Comparison of ENCODE assay signal across 15 cellular contexts in genomic region chr1:60390593-60391282, GRCh38.
A peak's percentile ranks its signal among the peaks of the same experiment; 100 is the strongest.
DNase-seq lines count a peak whose midpoint lies in the region; ATAC-seq, FAIRE-seq and TF ChIP-seq lines count a peak whose summit lies in the region.
"Had no signal": no experiment of that assay in that cellular context is flagged by ENCODE, and none has a peak within 500 bp of the region (broad histone marks: within the 10 kb centered on the region; RNA-seq: fewer than 3 reads in every experiment).

No MANE protein-coding gene starts in this region.

- no peak overlapping the region for H2BK5ac ChIP-seq in H1 (ENCODE audit: low read depth, low read length)

- WGBS in H1 (ENCODE audit: extremely low coverage in 1 of 2, insufficient coverage in 1 of 2, insufficient read length in 1 of 2, insufficient replicate concordance in 2 of 2, low coverage in 1 of 2, low lambda C conversion rate in 2 of 2, missing lambda C conversion rate in 1 of 2), 2 experiments: 73% methylated on average over 3 of the region's 3 CpGs; no CpG with 5 or more reads in 1 of the 2 experiments
- WGBS in endodermal cell (ENCODE audit: insufficient coverage in 1 of 2, insufficient read length in 1 of 2), 2 experiments: 77 to 100% methylated on average over 2 to 3 of the region's 3 CpGs

- no peak overlapping the region for H3K14ac ChIP-seq in H1 (ENCODE audit: insufficient read length)

- no peak overlapping the region for H3K56ac ChIP-seq in H1 (replicated peaks; ENCODE audit: insufficient read length, low read depth, low read length)

- H4K91ac ChIP-seq in H1 (replicated peaks; ENCODE audit: insufficient read length, low read length): no peak overlapping the region

- H3K9ac ChIP-seq in H1 (replicated peaks in 1 of 4; ENCODE audit: extremely low read depth in 1 of 4, low read depth in 3 of 4, low read length in 3 of 4) (no peak overlapping the region), endodermal cell (ENCODE audit: extremely low read depth, low read length, poor library complexity, severe bottlenecking) (no peak overlapping the region)
- H3K9ac ChIP-seq: BLaER1 treated with 17β-estradiol and CSF1 and Interleukin-3, amounts not matched to agents 10 nM and 100 nM had no signal

- no peak overlapping the region for H3K27ac Mint-ChIP-seq in endodermal cell
- H3K27ac Mint-ChIP-seq: natural killer cell treated with Interleukin-12 subunit alpha and Interleukin-12 subunit beta and Interleukin-15 and Interleukin-18, amount 100 ng/mL, for 72 hours; T-helper 1 cell treated with Interleukin-12 subunit alpha and Interleukin-12 subunit beta and Interleukin-4 antibody, amounts not matched to agents 30 μg/mL and 1 μg/mL, for 36 hours had no signal

- peak; percentile 13 for FAIRE-seq in H1 (lab: Jason Lieb, UNC)

- TF ChIP-seq CTCF in H1 (IDR thresholded peaks at IDR 0.05; ENCODE audit: control extremely low read depth in 1 of 3, insufficient read depth in 1 of 3, low read depth in 1 of 3, low read length in 3 of 3) (no peak), endodermal cell (conservative IDR thresholded peaks at IDR 0.05) (no peak), omental fat pad (IDR thresholded peaks at IDR 0.05) (no peak)

- no peak overlapping the region for H4K5ac ChIP-seq in H1 (ENCODE audit: insufficient read length, low read depth, low read length)

- H2BK12ac ChIP-seq in H1 (ENCODE audit: low read depth, low read length): no peak overlapping the region

- H3K27me3 ChIP-seq in H1 (replicated peaks in 1 of 4; ENCODE audit: control insufficient read depth in 3 of 4, extremely low read depth in 1 of 4, insufficient read depth in 3 of 4, low read length in 3 of 4) (no peaks in the 10 kb centered on the region), endodermal cell (ENCODE audit: control insufficient read depth, insufficient read depth, low read length, poor library complexity, severe bottlenecking) (no peaks in the 10 kb centered on the region)
- H3K27me3 ChIP-seq: BLaER1 treated with 17β-estradiol and CSF1 and Interleukin-3, amounts not matched to agents 10 nM and 100 nM; right atrium auricular region had no signal

- no peak overlapping the region for H2BK120ac ChIP-seq in H1 (replicated peaks; ENCODE audit: low read depth, low read length)

- H3K36me3 ChIP-seq in H1 (ENCODE audit: control insufficient read depth in 2 of 4, insufficient read depth in 4 of 4, low read length in 3 of 4) (no peaks in the 10 kb centered on the region), endodermal cell (ENCODE audit: control insufficient read depth, insufficient read depth, low read length) (no peaks in the 10 kb centered on the region)
- H3K36me3 ChIP-seq: BLaER1 treated with 17β-estradiol and CSF1 and Interleukin-3, amounts not matched to agents 10 nM and 100 nM; right atrium auricular region had no signal

- no peaks in the 10 kb centered on the region for H3K23me2 ChIP-seq in H1 (ENCODE audit: low read depth, low read length)

- no peak overlapping the region for H2BK20ac ChIP-seq in H1 (ENCODE audit: low read length)

- H3K36me3 Mint-ChIP-seq in endodermal cell (ENCODE audit: low read depth): no peaks in the 10 kb centered on the region
- H3K36me3 Mint-ChIP-seq: natural killer cell treated with Interleukin-12 subunit alpha and Interleukin-12 subunit beta and Interleukin-15 and Interleukin-18, amount 100 ng/mL, for 72 hours had no signal

- TF ChIP-seq POLR2A in H1 (IDR thresholded peaks at IDR 0.05; ENCODE audit: control extremely low read depth in 1 of 2, low read depth in 2 of 2, low read length in 2 of 2): no peak

- no peak overlapping the region for H3K18ac ChIP-seq in H1 (ENCODE audit: extremely low read depth, low read length)

- no peak overlapping the region for H2AFZ ChIP-seq in H1 (ENCODE audit: low read length)

- CTCF ChIA-PET in H1 (lab: Charles Lee; ENCODE audit: partially characterized antibody): interaction anchor here (0.6 to 1.4 kb wide), 4 partner anchors 8 to 129 kb away, joined by 3 to 4 read pairs (median 3); no protein-coding TSS in a partner anchor

- H3K4me3 Mint-ChIP-seq in endodermal cell: no peak overlapping the region
- H3K4me3 Mint-ChIP-seq: natural killer cell treated with Interleukin-12 subunit alpha and Interleukin-12 subunit beta and Interleukin-15 and Interleukin-18, amount 100 ng/mL, for 72 hours; T-helper 1 cell treated with Interleukin-12 subunit alpha and Interleukin-12 subunit beta and Interleukin-4 antibody, amounts not matched to agents 30 μg/mL and 1 μg/mL, for 36 hours had no signal

- H3K4me3 ChIP-seq in H1 (ENCODE audit: extremely low read depth in 1 of 4, insufficient read depth in 2 of 4, low read depth in 3 of 4, low read length in 4 of 4): no peak overlapping the region
- no peak overlapping the region for H3K4me3 ChIP-seq in endodermal cell (ENCODE audit: low read length)
- H3K4me3 ChIP-seq: BLaER1 treated with 17β-estradiol and CSF1 and Interleukin-3, amounts not matched to agents 10 nM and 100 nM; right atrium auricular region had no signal

- H3K4ac ChIP-seq in H1 (replicated peaks; ENCODE audit: insufficient read length, low read depth, low read length): no peak overlapping the region

- no peak overlapping the region for H2AK5ac ChIP-seq in H1 (ENCODE audit: low read depth, low read length)

- H3K27ac ChIP-seq in H1 (ENCODE audit: low read depth, low read length) (no peak overlapping the region), endodermal cell (ENCODE audit: low read depth, low read length) (no peak overlapping the region)
- H3K27ac ChIP-seq: right atrium auricular region had no signal

- no peaks in the 10 kb centered on the region for H3K4me1 ChIP-seq in H1 (replicated peaks in 1 of 4; ENCODE audit: control insufficient read depth in 3 of 4, insufficient read depth in 4 of 4, low read length in 3 of 4)
- H3K4me1 ChIP-seq in endodermal cell (ENCODE audit: control insufficient read depth, insufficient read depth, low read length): no peaks in the 10 kb centered on the region
- H3K4me1 ChIP-seq: right atrium auricular region had no signal

- H3K79me1 ChIP-seq in H1 (ENCODE audit: low read depth, low read length): no peaks in the 10 kb centered on the region

- no peaks in the 10 kb centered on the region for H3K4me1 Mint-ChIP-seq in endodermal cell

- H3K9me3 ChIP-seq in H1 (ENCODE audit: insufficient read depth in 2 of 2, low read depth in 1 of 2, low read length in 1 of 2) (no peaks in the 10 kb centered on the region), endodermal cell (ENCODE audit: control insufficient read depth, low read length) (no peaks in the 10 kb centered on the region)
- H3K9me3 ChIP-seq: BLaER1 treated with 17β-estradiol and CSF1 and Interleukin-3, amounts not matched to agents 10 nM and 100 nM; right atrium auricular region had no signal

- POLR2A ChIA-PET in H1 (lab: Charles Lee; ENCODE audit: partially characterized antibody): interaction anchor here (1.0 kb wide), 1 partner anchor 19 kb away, joined by 3 read pairs; no protein-coding TSS in a partner anchor

- ATAC-seq in GM18870 (IDR thresholded peaks at IDR 0.05; ENCODE audit: unreplicated experiment) (peak; percentile 85), GM21619 (IDR thresholded peaks at IDR 0.05; ENCODE audit: unreplicated experiment) (peak; percentile 74), HG03066 (IDR thresholded peaks at IDR 0.05; ENCODE audit: low read depth, unreplicated experiment) (peak; percentile 61), omental fat pad (ENCODE audit: low FRiP score) (no peak)
- ATAC-seq: natural killer cell treated with Interleukin-12 subunit alpha and Interleukin-12 subunit beta and Interleukin-15 and Interleukin-18, amount 100 ng/mL, for 72 hours; PC-3 had no signal

- no peak overlapping the region for H4K8ac ChIP-seq in H1 (ENCODE audit: extremely low read depth, insufficient read depth, low read length)

- TF ChIP-seq EP300 in H1 (IDR thresholded peaks at IDR 0.05; ENCODE audit: borderline replicate concordance in 1 of 2, low read depth in 2 of 2, low read length in 2 of 2): no peak

- DNase-seq in H1 (ENCODE audit: low read depth in 1 of 2, low spot score in 2 of 2) (no peak), OCI-M2 (lab: John Stamatoyannopoulos, UW; ENCODE audit: unreplicated experiment) (no peak), endodermal cell (no peak), omental fat pad (ENCODE audit: low spot score) (no peak)
- DNase-seq: activated gamma-delta T cell, NCI-H2171 treated with DMSO at 0.1 percent for 48 hours, PC-3, substantia nigra had no signal

- no peaks in the 10 kb centered on the region for H4K20me1 ChIP-seq in H1 (replicated peaks in 1 of 2; ENCODE audit: control insufficient read depth in 1 of 2, insufficient read depth in 2 of 2, low read length in 2 of 2)
- H4K20me1 ChIP-seq: BLaER1 treated with 17β-estradiol and CSF1 and Interleukin-3, amounts not matched to agents 10 nM and 100 nM had no signal

- no peaks in the 10 kb centered on the region for H3K9me3 Mint-ChIP-seq in endodermal cell
- H3K9me3 Mint-ChIP-seq: T-helper 1 cell treated with Interleukin-12 subunit alpha and Interleukin-12 subunit beta and Interleukin-4 antibody, amounts not matched to agents 30 μg/mL and 1 μg/mL, for 36 hours had no signal

- H3K23ac ChIP-seq in H1 (ENCODE audit: insufficient read length): no peak overlapping the region

- no peaks in the 10 kb centered on the region for H3K79me2 ChIP-seq in H1 (ENCODE audit: control insufficient read depth in 1 of 2, insufficient read depth in 2 of 2, low read length in 2 of 2)

- TF ChIP-seq RAD21 in H1 (IDR thresholded peaks at IDR 0.05 in 1 of 2, conservative IDR thresholded peaks at IDR 0.05 in 1 of 2; ENCODE audit: low read depth in 2 of 2, low read length in 2 of 2): no peak

- no peaks in the 10 kb centered on the region for H3K27me3 Mint-ChIP-seq in endodermal cell (ENCODE audit: insufficient read depth)
- H3K27me3 Mint-ChIP-seq: natural killer cell treated with Interleukin-12 subunit alpha and Interleukin-12 subunit beta and Interleukin-15 and Interleukin-18, amount 100 ng/mL, for 72 hours had no signal

- no peak overlapping the region for H2BK15ac ChIP-seq in H1 (ENCODE audit: low read length)

- H3K4me2 ChIP-seq in H1 (ENCODE audit: insufficient read depth in 1 of 2, low read depth in 2 of 2, low read length in 2 of 2): no peak overlapping the region

TF ChIP-seq in H1, 55 proteins besides CTCF, POLR2A, EP300 and RAD21 (continues in another document):
- TF ChIP-seq TAF7 (optimal IDR thresholded peaks at IDR 0.05; ENCODE audit: borderline replicate concordance, low read depth, low read length) (no peak), SP2 (IDR thresholded peaks at IDR 0.05; ENCODE audit: low read length) (no peak), HDAC2 (IDR thresholded peaks at IDR 0.05; ENCODE audit: borderline replicate concordance in 1 of 2, low read depth in 2 of 2, low read length in 2 of 2) (no peak), SIRT6 (IDR thresholded peaks at IDR 0.05; ENCODE audit: low read length) (no peak), TCF12 (IDR thresholded peaks at IDR 0.05; ENCODE audit: low read depth, low read length) (no peak), SRF (IDR thresholded peaks at IDR 0.05; ENCODE audit: low read depth, low read length) (no peak), GTF2F1 (IDR thresholded peaks at IDR 0.05; ENCODE audit: borderline replicate concordance, low read depth, low read length) (no peak), HDAC6 (IDR thresholded peaks at IDR 0.05; ENCODE audit: low read depth, low read length) (no peak)
